Comparison of ENCODE assay signal across 1 cellular context in genomic region chr18:23661735-23662308, GRCh38.
TF ChIP-seq lines count a peak whose summit lies in the region.

No MANE protein-coding gene starts in this region.

TF ChIP-seq in IMR-90, 13 proteins besides CTCF, POLR2A, EP300 and RAD21:
- TF ChIP-seq, protein P1, sequence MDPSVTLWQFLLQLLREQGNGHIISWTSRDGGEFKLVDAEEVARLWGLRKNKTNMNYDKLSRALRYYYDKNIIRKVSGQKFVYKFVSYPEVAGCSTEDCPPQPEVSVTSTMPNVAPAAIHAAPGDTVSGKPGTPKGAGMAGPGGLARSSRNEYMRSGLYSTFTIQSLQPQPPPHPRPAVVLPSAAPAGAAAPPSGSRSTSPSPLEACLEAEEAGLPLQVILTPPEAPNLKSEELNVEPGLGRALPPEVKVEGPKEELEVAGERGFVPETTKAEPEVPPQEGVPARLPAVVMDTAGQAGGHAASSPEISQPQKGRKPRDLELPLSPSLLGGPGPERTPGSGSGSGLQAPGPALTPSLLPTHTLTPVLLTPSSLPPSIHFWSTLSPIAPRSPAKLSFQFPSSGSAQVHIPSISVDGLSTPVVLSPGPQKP (IDR thresholded peaks at IDR 0.05; ENCODE audit: borderline replicate concordance, low read depth, low read length) = no peak
- TF ChIP-seq MAFK (IDR thresholded peaks at IDR 0.05; ENCODE audit: low read depth, low read length) (no peak), NFE2L2 (IDR thresholded peaks at IDR 0.05; ENCODE audit: low read depth, low read length) (no peak), MAZ (IDR thresholded peaks at IDR 0.05; ENCODE audit: borderline replicate concordance, low read depth, low read length) (no peak), CHD1 (IDR thresholded peaks at IDR 0.05; ENCODE audit: low read depth, low read length) (no peak), BHLHE40 (IDR thresholded peaks at IDR 0.05; ENCODE audit: low read depth, low read length) (no peak)
TF ChIP-seq in IMR-90: peak in this region for 0.
